ENCODE assay signal across 8 cellular contexts in the genomic region with DNA sequence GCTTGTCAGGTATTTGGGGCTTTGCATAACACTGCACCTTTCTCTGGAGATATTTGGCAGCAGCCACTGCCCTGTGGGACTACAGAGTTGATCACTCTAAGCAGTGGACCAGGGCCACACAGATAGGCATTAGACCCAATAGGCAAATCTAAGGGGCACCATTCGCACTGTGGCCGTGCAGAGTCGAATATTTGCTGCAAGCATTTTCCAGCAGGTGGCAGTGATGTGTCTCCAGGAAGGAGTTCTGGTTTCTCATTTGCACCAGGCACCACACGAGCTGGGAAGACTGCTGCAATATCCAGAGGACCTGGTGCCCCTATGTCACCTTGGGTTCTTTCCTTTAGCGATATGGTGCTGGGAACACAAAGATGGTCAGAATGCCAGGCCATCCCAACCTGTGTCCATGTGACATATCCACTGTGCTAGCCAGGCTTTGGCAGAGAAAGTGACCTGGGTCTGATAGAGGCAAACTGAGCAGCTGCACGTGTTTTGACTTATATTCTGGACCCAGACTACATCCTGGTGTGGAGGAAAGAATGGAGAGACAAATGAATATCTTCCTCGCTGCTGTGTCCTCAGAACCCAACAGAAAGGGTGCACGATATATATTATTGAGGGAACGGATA.
DNase-seq lines count a peak whose midpoint lies in the region; ATAC-seq and TF ChIP-seq lines count a peak whose summit lies in the region.

No MANE protein-coding gene starts in this region.

- ATAC-seq in psoas muscle, result peak; percentile 39 to 66 (median 49)
- ATAC-seq in HG02623 (IDR thresholded peaks at IDR 0.05; ENCODE audit: unreplicated experiment), result no peak

- H3K4me1 ChIP-seq in psoas muscle, result no peaks in the 10 kb centered on the region

- H3K27me3 ChIP-seq in psoas muscle (ENCODE audit: insufficient read depth in 3 of 3, low read length in 2 of 3), result no peaks in the 10 kb centered on the region

- DNase-seq in NCI-H1417 (lab: John Stamatoyannopoulos, UW) (peak; percentile 51 to 77 (median 55)), NCI-H1417 treated with DMSO at 0.1 percent for 48 hours (lab: John Stamatoyannopoulos, UW) (no peak), SW480 (ENCODE audit: low spot score) (peak; percentile 63), foreskin fibroblast (peak; percentile 0 to 3), psoas muscle (no peak), AG08395 (ENCODE audit: low spot score) (no peak)
- DNase-seq in Jurkat, Clone E6-1 (ENCODE audit: low read depth, low spot score), result peak; percentile 22

- no peak overlapping the region for H3K27ac ChIP-seq in psoas muscle

- no peak overlapping the region for H3K4me3 ChIP-seq in Jurkat, Clone E6-1 (ENCODE audit: low read length)
- no peak overlapping the region for H3K4me3 ChIP-seq in foreskin fibroblast (ENCODE audit: low read depth in 1 of 2, low read length in 2 of 2)
- no peak overlapping the region for H3K4me3 ChIP-seq in psoas muscle

- WGBS in psoas muscle, 3 donors, result 41 to 46% (median 46%) methylated on average over 9 of the region's 9 CpGs

- H3K9me3 ChIP-seq in psoas muscle, result no peaks in the 10 kb centered on the region

- TF ChIP-seq CTCF in foreskin fibroblast (IDR thresholded peaks at IDR 0.05; ENCODE audit: low read depth, low read length) (peak; percentile 46), psoas muscle (IDR thresholded peaks at IDR 0.05) (peak; percentile 58)

- intact Hi-C loops in psoas muscle (cut with DNase I), result loop anchor here (2.0 to 5.0 kb wide), 3 partner anchors 188 to 238 kb away; no protein-coding TSS in a partner anchor

- H3K36me3 ChIP-seq in psoas muscle (ENCODE audit: insufficient read depth in 1 of 2, low read depth in 1 of 2), result no peaks in the 10 kb centered on the region

Comparison
In these comparisons a context has a peak if more than half of its experiments do, and no peak if none do; other contexts are left out.
1. DNase-seq: peak in NCI-H1417 (3 of 3), Jurkat, Clone E6-1 (single experiment), SW480 (single experiment) and foreskin fibroblast (2 of 2); none in NCI-H1417 treated with DMSO at 0.1 percent for 48 hours (single experiment), psoas muscle (0 of 2) and AG08395 (single experiment).